18 cellular contexts compared by ENCODE assay signal in genomic region chr17:75748706-75749105, GRCh38. TPM values are rescaled to one million over a fixed set of nuclear protein-coding genes. Genes with fewer than 3 reads are reported as not detected.
A peak's percentile ranks its signal among the peaks of the same experiment; 100 is the strongest.
DNase-seq lines count a peak whose midpoint lies in the region; ATAC-seq, FAIRE-seq and TF ChIP-seq lines count a peak whose summit lies in the region.
"Had no signal": no experiment of that assay in that cellular context is flagged by ENCODE, and none has a peak within 500 bp of the region (broad histone marks: within the 10 kb centered on the region; RNA-seq: fewer than 3 reads in every experiment).

No MANE protein-coding gene starts in this region.

- H3K27ac ChIP-seq in HepG2 (ENCODE audit: extremely low read length, insufficient read depth, low read length) = no peak overlapping the region
- no peak overlapping the region for H3K27ac ChIP-seq in right lobe of liver
- peak overlapping the region; percentile 35 for H3K27ac ChIP-seq in layer of hippocampus (ENCODE audit: low read depth, low read length)
- peak overlapping the region; percentile 13 for H3K27ac ChIP-seq in temporal lobe (ENCODE audit: low read depth, low read length)
- H3K27ac ChIP-seq: BLaER1, HL-60 had no signal

- H3K4me2 ChIP-seq in HepG2 (ENCODE audit: low read depth, low read length) = no peak overlapping the region

- TF ChIP-seq CTCF in HepG2 (CRISPR knock-in tag; IDR thresholded peaks at IDR 0.05) (no peak), right lobe of liver (IDR thresholded peaks at IDR 0.05) (no peak)

- peaks cover 6% of the 10 kb centered on the region for H3K27me3 Mint-ChIP-seq in T-helper 17 cell

- in situ Hi-C loops in HepG2 (cut with HindIII; ENCODE audit: extremely low pct_ligation_motif_present, low pct_unique_long_range_greater_than_20kb) = no loop called here

- POLR2A ChIA-PET in HepG2 (lab: Yijun Ruan, JAX) = interaction anchor here (1.2 to 2.4 kb wide), 5 partner anchors 11 to 138 kb away, joined by 3 to 20 read pairs (median 8); partner anchors contain the start of gene SMIM5

- H3K36me3 Mint-ChIP-seq in T-helper 17 cell (ENCODE audit: low read depth) = no peaks in the 10 kb centered on the region
- H3K36me3 Mint-ChIP-seq: CD14-positive monocyte; CD4-positive, alpha-beta memory T cell had no signal

- H3K36me3 ChIP-seq in HepG2 (replicated peaks in 1 of 2; ENCODE audit: control insufficient read depth in 1 of 2, insufficient read depth in 2 of 2, low read length in 2 of 2) = no peaks in the 10 kb centered on the region
- no peaks in the 10 kb centered on the region for H3K36me3 ChIP-seq in right lobe of liver
- H3K36me3 ChIP-seq: BLaER1 had no signal

- no peak overlapping the region for H3K27ac Mint-ChIP-seq in T-helper 17 cell
- H3K27ac Mint-ChIP-seq: CD14-positive monocyte, H9 had no signal

- no peak overlapping the region for H2AFZ ChIP-seq in HepG2 (ENCODE audit: low read length)

- TF ChIP-seq POLR2A in HepG2 (IDR thresholded peaks at IDR 0.05; ENCODE audit: insufficient read depth in 1 of 2, low read depth in 2 of 2, low read length in 2 of 2) (no peak), right lobe of liver (IDR thresholded peaks at IDR 0.05) (no peak)

- no TSS peak for BruUV-seq in HepG2 (replicated peaks; lab: Mats Ljungman, UMichigan)

- CTCF ChIA-PET in HepG2 (lab: Yijun Ruan, JAX; ENCODE audit: low intra/inter-chr PET ratio, low total read pairs) = interaction anchor here (1.7 to 6.3 kb wide), 3 partner anchors 74 to 148 kb away, joined by 6 to 102 read pairs (median 43); partner anchors contain the start of gene SMIM5

- WGBS in HepG2 (ENCODE audit: low lambda C conversion rate) = 26% methylated on average over 4 of the region's 9 CpGs
- 49% methylated on average over 2 of the region's 9 CpGs for WGBS in right lobe of liver (ENCODE audit: insufficient coverage, low coverage, low lambda C conversion rate, missing lambda C conversion rate)

- DNase-seq in HepG2 (ENCODE audit: low spot score) (no peak), right lobe of liver (no peak), T-helper 17 cell (no peak), T-helper 1 cell (no peak)
- DNase-seq: 8988T; CD4-positive, alpha-beta memory T cell; DMS153; DMS79; GF-D8; H9; IMR-90 had no signal

- H3K27me3 ChIP-seq in HepG2 (ENCODE audit: control insufficient read depth in 1 of 2, insufficient read depth in 2 of 2, low read length in 2 of 2) = no peaks in the 10 kb centered on the region
- H3K27me3 ChIP-seq in right lobe of liver = no peaks in the 10 kb centered on the region
- H3K27me3 ChIP-seq in layer of hippocampus (ENCODE audit: control insufficient read depth, insufficient read depth, low read length) = no peaks in the 10 kb centered on the region
- H3K27me3 ChIP-seq: BLaER1 had no signal

- intact Hi-C loops in HepG2 (cut with micrococcal nuclease; ENCODE audit: unreplicated experiment) = loop anchor here (1.0 kb wide), 1 partner anchor 115 kb away; the partner anchor contains the start of gene SMIM5
- intact Hi-C loops in right lobe of liver (cut with DNase I) = no loop called here

- no peak for TF ChIP-seq EP300 in HepG2 (IDR thresholded peaks at IDR 0.05; ENCODE audit: low read depth in 2 of 2, low read length in 2 of 2)
- no peak for TF ChIP-seq EP300 in HepG2 (CRISPR knock-in tag; IDR thresholded peaks at IDR 0.05; ENCODE audit: borderline replicate concordance)

- no peaks in the 10 kb centered on the region for H4K20me1 ChIP-seq in HepG2 (ENCODE audit: insufficient read depth, low read length)
- H4K20me1 ChIP-seq: BLaER1 had no signal

- H3K4me1 Mint-ChIP-seq in T-helper 17 cell = peaks cover 10% of the 10 kb centered on the region

- no peak overlapping the region for H3K4me3 ChIP-seq in HepG2 (replicated peaks in 1 of 3; ENCODE audit: insufficient read depth in 1 of 3, low read depth in 2 of 3, low read length in 3 of 3)
- H3K4me3 ChIP-seq in right lobe of liver = no peak overlapping the region
- H3K4me3 ChIP-seq: BLaER1 had no signal

- no peak overlapping the region for H3K9ac ChIP-seq in HepG2 (ENCODE audit: insufficient read depth, low read depth, low read length)
- H3K9ac ChIP-seq: BLaER1 had no signal

- H3K4me3 Mint-ChIP-seq in T-helper 17 cell = no peak overlapping the region
- H3K4me3 Mint-ChIP-seq: CD14-positive monocyte; CD4-positive, alpha-beta memory T cell; H9 had no signal

- no peak for ATAC-seq in HepG2
- no peak for ATAC-seq in right lobe of liver
- ATAC-seq in T-helper 17 cell = no peak
- no peak for ATAC-seq in GM21528 (IDR thresholded peaks at IDR 0.05; ENCODE audit: low FRiP score, unreplicated experiment)

- H3K9me3 ChIP-seq in HepG2 (ENCODE audit: low read length) = no peaks in the 10 kb centered on the region
- no peaks in the 10 kb centered on the region for H3K9me3 ChIP-seq in right lobe of liver
- no peaks in the 10 kb centered on the region for H3K9me3 ChIP-seq in T-helper 17 cell (ENCODE audit: control insufficient read depth, low read length, poor library complexity, severe bottlenecking)
- H3K9me3 ChIP-seq: BLaER1 had no signal

- H3K79me2 ChIP-seq in HepG2 (ENCODE audit: insufficient read depth, low read length) = no peaks in the 10 kb centered on the region

- FAIRE-seq in HepG2 (lab: Jason Lieb, UNC) = no peak
- FAIRE-seq: H1 had no signal

- H3K4me1 ChIP-seq in HepG2 (ENCODE audit: insufficient read depth, low read length) (peaks cover 36% of the 10 kb centered on the region), right lobe of liver (peaks cover 0 to 7% (median 2%) of the 10 kb centered on the region in 4 donors)

- no peak for TF ChIP-seq RAD21 in HepG2 (CRISPR knock-in tag; IDR thresholded peaks at IDR 0.05)

RNA-seq across cellular contexts. Expression of gene GALK1, which starts 16.3 kb away (rescaled TPM):
- total RNA-seq in HepG2 (2016; rRNA removed; fragmentation: Illumina TruSeq; extraction: Trizol) (93.6 and 95.6 TPM in 2 replicates), right lobe of liver (10 to 100 TPM; 38.6 to 87.4 (median 76.9) TPM), temporal lobe (6.4 TPM), T-helper 17 cell (1 to 10 TPM; 9.6 to 9.7 TPM)
- total RNA-seq in HepG2 (2016; cell fraction: cytosol; rRNA removed; fragmentation: Illumina TruSeq; extraction: Trizol; ENCODE audit: low read depth) = 31.6 and 39.5 TPM in 2 replicates
- 94.0 and 98.0 TPM in 2 replicates for total RNA-seq in HepG2 (2016; cell fraction: insoluble cytoplasmic fraction; rRNA removed; fragmentation: Illumina TruSeq; extraction: Trizol)
- total RNA-seq in HepG2 (2016; cell fraction: membrane; rRNA removed; fragmentation: Illumina TruSeq; extraction: Trizol) = 35.0 and 44.2 TPM in 2 replicates
- 44.3 and 48.9 TPM in 2 replicates for total RNA-seq in HepG2 (2016; cell fraction: nucleus; rRNA removed; fragmentation: Illumina TruSeq; extraction: Trizol)
- polyA plus RNA-seq in HepG2 (2011; rRNA removed) = 59.9 and 93.0 TPM in 2 replicates
- 65.7 and 112 TPM in 2 replicates for polyA plus RNA-seq in HepG2 (2011; cell fraction: cytosol; rRNA removed)
- polyA plus RNA-seq in HepG2 (2011; cell fraction: nucleus; rRNA removed) = 162 and 164 TPM in 2 replicates
- 57.4 and 59.7 TPM in 2 replicates for polyA plus RNA-seq in HepG2 (2012)
- 29.0 and 30.8 TPM in 2 replicates for polyA plus RNA-seq in HepG2 (2016; cell fraction: cytosol; fragmentation: Illumina TruSeq; extraction: Trizol; ENCODE audit: low read depth)
- 86.3 and 86.5 TPM in 2 replicates for polyA plus RNA-seq in HepG2 (2016; cell fraction: insoluble cytoplasmic fraction; fragmentation: Illumina TruSeq; extraction: Trizol; ENCODE audit: low read depth)
- 25.3 and 27.1 TPM in 2 replicates for polyA plus RNA-seq in HepG2 (2016; cell fraction: membrane; fragmentation: Illumina TruSeq; extraction: Trizol; ENCODE audit: low read depth)
- 72.3 and 78.9 TPM in 2 replicates for polyA plus RNA-seq in HepG2 (2016; cell fraction: nucleus; fragmentation: Illumina TruSeq; extraction: Trizol; ENCODE audit: insufficient read depth, low read depth)
- 28.9 and 121 TPM in 2 replicates for polyA minus RNA-seq in HepG2 (2011; rRNA and poly(A)+ RNA removed; ENCODE audit: low replicate concordance)
- polyA minus RNA-seq in HepG2 (2011; cell fraction: cytosol; rRNA and poly(A)+ RNA removed) = 45.9 and 49.6 TPM in 2 replicates
- polyA minus RNA-seq in HepG2 (2011; cell fraction: nucleus; rRNA and poly(A)+ RNA removed) = 26.3 and 28.6 TPM in 2 replicates

RNA-seq across cellular contexts. Expression of gene ITGB4, which starts 27.4 kb away (rescaled TPM):
- 4.0 and 6.9 TPM in 2 replicates for total RNA-seq in HepG2 (2016; rRNA removed; fragmentation: Illumina TruSeq; extraction: Trizol)
- total RNA-seq in HepG2 (2016; cell fraction: cytosol; rRNA removed; fragmentation: Illumina TruSeq; extraction: Trizol; ENCODE audit: low read depth) = 9.2 and 10.4 TPM in 2 replicates
- total RNA-seq in HepG2 (2016; cell fraction: insoluble cytoplasmic fraction; rRNA removed; fragmentation: Illumina TruSeq; extraction: Trizol) = 3.9 and 6.3 TPM in 2 replicates
- total RNA-seq in HepG2 (2016; cell fraction: membrane; rRNA removed; fragmentation: Illumina TruSeq; extraction: Trizol) = 10.1 and 14.6 TPM in 2 replicates
- total RNA-seq in HepG2 (2016; cell fraction: nucleus; rRNA removed; fragmentation: Illumina TruSeq; extraction: Trizol) = 3.7 and 3.9 TPM in 2 replicates
- 14.5 and 14.7 TPM in 2 replicates for polyA plus RNA-seq in HepG2 (2011; rRNA removed)
- 5.1 and 8.2 TPM in 2 replicates for polyA plus RNA-seq in HepG2 (2011; cell fraction: cytosol; rRNA removed)
- polyA plus RNA-seq in HepG2 (2011; cell fraction: nucleus; rRNA removed) = 28.7 and 39.5 TPM in 2 replicates
- 13.2 and 14.2 TPM in 2 replicates for polyA plus RNA-seq in HepG2 (2012)
- 36.1 and 40.9 TPM in 2 replicates for polyA plus RNA-seq in HepG2 (2016; cell fraction: cytosol; fragmentation: Illumina TruSeq; extraction: Trizol; ENCODE audit: low read depth)
- 10.5 and 16.8 TPM in 2 replicates for polyA plus RNA-seq in HepG2 (2016; cell fraction: insoluble cytoplasmic fraction; fragmentation: Illumina TruSeq; extraction: Trizol; ENCODE audit: low read depth)
- polyA plus RNA-seq in HepG2 (2016; cell fraction: membrane; fragmentation: Illumina TruSeq; extraction: Trizol; ENCODE audit: low read depth) = 41.4 and 43.0 TPM in 2 replicates
- polyA plus RNA-seq in HepG2 (2016; cell fraction: nucleus; fragmentation: Illumina TruSeq; extraction: Trizol; ENCODE audit: insufficient read depth, low read depth) = 20.5 and 28.1 TPM in 2 replicates
- 25.3 and 28.4 TPM in 2 replicates for polyA minus RNA-seq in HepG2 (2011; rRNA and poly(A)+ RNA removed; ENCODE audit: low replicate concordance)
- 8.4 and 12.7 TPM in 2 replicates for polyA minus RNA-seq in HepG2 (2011; cell fraction: cytosol; rRNA and poly(A)+ RNA removed)
- polyA minus RNA-seq in HepG2 (2011; cell fraction: nucleus; rRNA and poly(A)+ RNA removed) = 3.2 and 6.3 TPM in 2 replicates
- 1 to 10 TPM in 5 of 6 experiments, under 1 TPM in 1; 0.92 to 4.1 (median 2.0) TPM for total RNA-seq in right lobe of liver
- 3.7 TPM for total RNA-seq in temporal lobe
- under 1 TPM in 1 of 2 donors, not detected in 1; 0.72 TPM for total RNA-seq in T-helper 17 cell

RNA-seq across cellular contexts. Expression of gene UNK, which starts 35.9 kb away (rescaled TPM):
- total RNA-seq in HepG2 (2016; rRNA removed; fragmentation: Illumina TruSeq; extraction: Trizol) (28.6 and 33.0 TPM in 2 replicates), right lobe of liver (10 to 100 TPM in 4 of 6 experiments, 1 to 10 TPM in 2; 5.8 to 29.2 (median 11.1) TPM), temporal lobe (24.8 TPM), T-helper 17 cell (10 to 100 TPM; 30.3 to 33.4 TPM)
- total RNA-seq in HepG2 (2016; cell fraction: cytosol; rRNA removed; fragmentation: Illumina TruSeq; extraction: Trizol; ENCODE audit: low read depth) = 37.2 and 44.0 TPM in 2 replicates
- total RNA-seq in HepG2 (2016; cell fraction: insoluble cytoplasmic fraction; rRNA removed; fragmentation: Illumina TruSeq; extraction: Trizol) = 21.2 and 33.0 TPM in 2 replicates
- 58.6 and 59.5 TPM in 2 replicates for total RNA-seq in HepG2 (2016; cell fraction: membrane; rRNA removed; fragmentation: Illumina TruSeq; extraction: Trizol)
- total RNA-seq in HepG2 (2016; cell fraction: nucleus; rRNA removed; fragmentation: Illumina TruSeq; extraction: Trizol) = 38.6 and 43.6 TPM in 2 replicates
- 30.7 and 31.6 TPM in 2 replicates for polyA plus RNA-seq in HepG2 (2011; rRNA removed)
- 18.7 and 21.7 TPM in 2 replicates for polyA plus RNA-seq in HepG2 (2011; cell fraction: cytosol; rRNA removed)
- polyA plus RNA-seq in HepG2 (2011; cell fraction: nucleus; rRNA removed) = 50.0 and 56.4 TPM in 2 replicates
- polyA plus RNA-seq in HepG2 (2012) = 20.8 and 23.9 TPM in 2 replicates
- 55.3 and 62.7 TPM in 2 replicates for polyA plus RNA-seq in HepG2 (2016; cell fraction: cytosol; fragmentation: Illumina TruSeq; extraction: Trizol; ENCODE audit: low read depth)
- polyA plus RNA-seq in HepG2 (2016; cell fraction: insoluble cytoplasmic fraction; fragmentation: Illumina TruSeq; extraction: Trizol; ENCODE audit: low read depth) = 28.7 and 35.1 TPM in 2 replicates
- 64.7 and 69.9 TPM in 2 replicates for polyA plus RNA-seq in HepG2 (2016; cell fraction: membrane; fragmentation: Illumina TruSeq; extraction: Trizol; ENCODE audit: low read depth)
- 52.8 and 60.0 TPM in 2 replicates for polyA plus RNA-seq in HepG2 (2016; cell fraction: nucleus; fragmentation: Illumina TruSeq; extraction: Trizol; ENCODE audit: insufficient read depth, low read depth)
- 24.3 and 28.1 TPM in 2 replicates for polyA minus RNA-seq in HepG2 (2011; rRNA and poly(A)+ RNA removed; ENCODE audit: low replicate concordance)
- 10.4 and 14.9 TPM in 2 replicates for polyA minus RNA-seq in HepG2 (2011; cell fraction: cytosol; rRNA and poly(A)+ RNA removed)
- 78.9 and 91.3 TPM in 2 replicates for polyA minus RNA-seq in HepG2 (2011; cell fraction: nucleus; rRNA and poly(A)+ RNA removed)

Comparison
In these comparisons a context has a peak if more than half of its experiments do, and no peak if none do; other contexts are left out.
1. H3K27ac ChIP-seq: peak in layer of hippocampus (single experiment) and temporal lobe (single experiment); none in HepG2 (single experiment) and right lobe of liver (0 of 3).